ENCODE assay signal across 1 cellular context in genomic region chr16:47499700-47500264, GRCh38.
TF ChIP-seq lines count a peak whose summit lies in the region.

No MANE protein-coding gene starts in this region.

TF ChIP-seq in HepG2, 621 proteins besides CTCF, POLR2A, EP300 and RAD21 (continued from another document and continues in another):
- TF ChIP-seq TIGD3 (CRISPR knock-in tag; IDR thresholded peaks at IDR 0.05; ENCODE audit: borderline replicate concordance): no peak
- no peak for TF ChIP-seq TEAD2 (CRISPR knock-in tag; IDR thresholded peaks at IDR 0.05)
- TF ChIP-seq RARG (CRISPR knock-in tag; IDR thresholded peaks at IDR 0.05; ENCODE audit: low read depth): no peak
- TF ChIP-seq ZNF496 (CRISPR knock-in tag; IDR thresholded peaks at IDR 0.05; ENCODE audit: insufficient replicate concordance): no peak
- TF ChIP-seq POGZ (CRISPR knock-in tag; IDR thresholded peaks at IDR 0.05): peak; percentile 95
- TF ChIP-seq ZNF24 (IDR thresholded peaks at IDR 0.05): no peak
- peak; percentile 100 for TF ChIP-seq ZNF644 (CRISPR knock-in tag; IDR thresholded peaks at IDR 0.05; ENCODE audit: low read depth)
- TF ChIP-seq IRX3 (CRISPR knock-in tag; IDR thresholded peaks at IDR 0.05; ENCODE audit: borderline replicate concordance, low read depth): no peak; the same call in 1 of the 2 replicates
- no peak for TF ChIP-seq ZNF543 (CRISPR knock-in tag; IDR thresholded peaks at IDR 0.05)
- TF ChIP-seq ZSCAN12 (CRISPR knock-in tag; IDR thresholded peaks at IDR 0.05): no peak
- no peak for TF ChIP-seq ZNF256 (CRISPR knock-in tag; conservative IDR thresholded peaks at IDR 0.05)
- TF ChIP-seq ZC3H4 (CRISPR knock-in tag; IDR thresholded peaks at IDR 0.05; ENCODE audit: borderline replicate concordance): no peak
- TF ChIP-seq, protein P1, sequence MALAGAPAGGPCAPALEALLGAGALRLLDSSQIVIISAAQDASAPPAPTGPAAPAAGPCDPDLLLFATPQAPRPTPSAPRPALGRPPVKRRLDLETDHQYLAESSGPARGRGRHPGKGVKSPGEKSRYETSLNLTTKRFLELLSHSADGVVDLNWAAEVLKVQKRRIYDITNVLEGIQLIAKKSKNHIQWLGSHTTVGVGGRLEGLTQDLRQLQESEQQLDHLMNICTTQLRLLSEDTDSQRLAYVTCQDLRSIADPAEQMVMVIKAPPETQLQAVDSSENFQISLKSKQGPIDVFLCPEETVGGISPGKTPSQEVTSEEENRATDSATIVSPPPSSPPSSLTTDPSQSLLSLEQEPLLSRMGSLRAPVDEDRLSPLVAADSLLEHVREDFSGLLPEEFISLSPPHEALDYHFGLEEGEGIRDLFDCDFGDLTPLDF (CRISPR knock-in tag; IDR thresholded peaks at IDR 0.05): no peak
- TF ChIP-seq ZBED4 (CRISPR knock-in tag; IDR thresholded peaks at IDR 0.05; ENCODE audit: borderline replicate concordance): no peak; the same call in 1 of the 2 replicates
- peak; percentile 85 for TF ChIP-seq ZSCAN9 (CRISPR knock-in tag; IDR thresholded peaks at IDR 0.05; ENCODE audit: borderline replicate concordance)
- TF ChIP-seq, protein P2, sequence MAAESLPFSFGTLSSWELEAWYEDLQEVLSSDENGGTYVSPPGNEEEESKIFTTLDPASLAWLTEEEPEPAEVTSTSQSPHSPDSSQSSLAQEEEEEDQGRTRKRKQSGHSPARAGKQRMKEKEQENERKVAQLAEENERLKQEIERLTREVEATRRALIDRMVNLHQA (CRISPR knock-in tag; IDR thresholded peaks at IDR 0.05): no peak
- no peak; the same call in 1 of the 2 replicates for TF ChIP-seq SP5 (CRISPR knock-in tag; IDR thresholded peaks at IDR 0.05; ENCODE audit: borderline replicate concordance, low read depth)
- no peak for TF ChIP-seq PREB (CRISPR knock-in tag; IDR thresholded peaks at IDR 0.05)
- TF ChIP-seq ZNF639 (CRISPR knock-in tag; conservative IDR thresholded peaks at IDR 0.05): 0 out of 2 replicates have a peak, but pooled peaks have one; percentile 20
- TF ChIP-seq MAZ (IDR thresholded peaks at IDR 0.05; ENCODE audit: borderline replicate concordance, low read depth, low read length): no peak
- TF ChIP-seq MAZ (CRISPR knock-in tag; IDR thresholded peaks at IDR 0.05; ENCODE audit: low read depth): no peak
- no peak for TF ChIP-seq EEA1 (CRISPR knock-in tag; IDR thresholded peaks at IDR 0.05; ENCODE audit: borderline replicate concordance)
- TF ChIP-seq ZFP37 (CRISPR knock-in tag; IDR thresholded peaks at IDR 0.05; ENCODE audit: borderline replicate concordance): 0 out of 2 replicates have a peak, but pooled peaks have one; percentile 3
- TF ChIP-seq GATAD1 (CRISPR knock-in tag; IDR thresholded peaks at IDR 0.05): peak; percentile 70
- TF ChIP-seq ZNF841 (CRISPR knock-in tag; IDR thresholded peaks at IDR 0.05; ENCODE audit: borderline replicate concordance): no peak
- TF ChIP-seq ZNF724P (CRISPR knock-in tag; IDR thresholded peaks at IDR 0.05; ENCODE audit: borderline replicate concordance): no peak
- no peak for TF ChIP-seq REXO4 (CRISPR knock-in tag; IDR thresholded peaks at IDR 0.05; ENCODE audit: borderline replicate concordance)
- peak; percentile 42 for TF ChIP-seq STAG1 (CRISPR knock-in tag; IDR thresholded peaks at IDR 0.05)
- no peak for TF ChIP-seq TBX3 (IDR thresholded peaks at IDR 0.05; ENCODE audit: borderline replicate concordance)
- no peak for TF ChIP-seq PAX8 (CRISPR knock-in tag; IDR thresholded peaks at IDR 0.05; ENCODE audit: borderline replicate concordance)
- TF ChIP-seq ZFP36 (IDR thresholded peaks at IDR 0.05; ENCODE audit: borderline replicate concordance, low read depth, low read length, partially characterized antibody): no peak
- no peak for TF ChIP-seq ZBTB46 (CRISPR knock-in tag; IDR thresholded peaks at IDR 0.05; ENCODE audit: borderline replicate concordance)
- 0 out of 2 replicates have a peak, but pooled peaks have one; percentile 60 for TF ChIP-seq CCDC6 (CRISPR knock-in tag; IDR thresholded peaks at IDR 0.05)
- TF ChIP-seq TBX2 (CRISPR knock-in tag; IDR thresholded peaks at IDR 0.05; ENCODE audit: borderline replicate concordance): peak; percentile 83; the same call in 1 of the 2 replicates
- no peak for TF ChIP-seq ZNF30 (CRISPR knock-in tag; IDR thresholded peaks at IDR 0.05)
- TF ChIP-seq ZNF124 (CRISPR knock-in tag; IDR thresholded peaks at IDR 0.05): 0 out of 2 replicates have a peak, but pooled peaks have one; percentile 55
- no peak for TF ChIP-seq RFX5 (IDR thresholded peaks at IDR 0.05; ENCODE audit: low read depth, low read length)
- TF ChIP-seq, protein P3, sequence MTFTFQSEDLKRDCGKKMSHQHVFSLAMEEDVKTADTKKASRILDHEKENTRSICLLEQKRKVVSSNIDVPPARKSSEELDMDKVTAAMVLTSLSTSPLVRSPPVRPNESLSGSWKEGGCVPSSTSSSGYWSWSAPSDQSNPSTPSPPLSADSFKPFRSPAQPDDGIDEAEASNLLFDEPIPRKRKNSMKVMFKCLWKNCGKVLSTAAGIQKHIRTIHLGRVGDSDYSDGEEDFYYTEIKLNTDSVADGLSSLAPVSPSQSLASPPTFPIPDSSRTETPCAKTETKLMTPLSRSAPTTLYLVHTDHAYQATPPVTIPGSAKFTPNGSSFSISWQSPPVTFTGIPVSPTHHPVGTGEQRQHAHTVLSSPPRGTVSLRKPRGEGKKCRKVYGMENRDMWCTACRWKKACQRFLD (CRISPR knock-in tag; IDR thresholded peaks at IDR 0.05; ENCODE audit: borderline replicate concordance): no peak
- peak; percentile 86 for TF ChIP-seq ZNF792 (CRISPR knock-in tag; IDR thresholded peaks at IDR 0.05)
- TF ChIP-seq, protein P4, sequence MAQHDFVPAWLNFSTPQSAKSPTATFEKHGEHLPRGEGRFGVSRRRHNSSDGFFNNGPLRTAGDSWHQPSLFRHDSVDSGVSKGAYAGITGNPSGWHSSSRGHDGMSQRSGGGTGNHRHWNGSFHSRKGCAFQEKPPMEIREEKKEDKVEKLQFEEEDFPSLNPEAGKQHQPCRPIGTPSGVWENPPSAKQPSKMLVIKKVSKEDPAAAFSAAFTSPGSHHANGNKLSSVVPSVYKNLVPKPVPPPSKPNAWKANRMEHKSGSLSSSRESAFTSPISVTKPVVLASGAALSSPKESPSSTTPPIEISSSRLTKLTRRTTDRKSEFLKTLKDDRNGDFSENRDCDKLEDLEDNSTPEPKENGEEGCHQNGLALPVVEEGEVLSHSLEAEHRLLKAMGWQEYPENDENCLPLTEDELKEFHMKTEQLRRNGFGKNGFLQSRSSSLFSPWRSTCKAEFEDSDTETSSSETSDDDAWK (CRISPR knock-in tag; IDR thresholded peaks at IDR 0.05): no peak
- TF ChIP-seq ZNF335 (CRISPR knock-in tag; IDR thresholded peaks at IDR 0.05): no peak
- no peak for TF ChIP-seq XBP1 (CRISPR knock-in tag; IDR thresholded peaks at IDR 0.05)
- no peak for TF ChIP-seq ZNF577 (CRISPR knock-in tag; IDR thresholded peaks at IDR 0.05; ENCODE audit: borderline replicate concordance, low read depth)
- TF ChIP-seq, protein P5, sequence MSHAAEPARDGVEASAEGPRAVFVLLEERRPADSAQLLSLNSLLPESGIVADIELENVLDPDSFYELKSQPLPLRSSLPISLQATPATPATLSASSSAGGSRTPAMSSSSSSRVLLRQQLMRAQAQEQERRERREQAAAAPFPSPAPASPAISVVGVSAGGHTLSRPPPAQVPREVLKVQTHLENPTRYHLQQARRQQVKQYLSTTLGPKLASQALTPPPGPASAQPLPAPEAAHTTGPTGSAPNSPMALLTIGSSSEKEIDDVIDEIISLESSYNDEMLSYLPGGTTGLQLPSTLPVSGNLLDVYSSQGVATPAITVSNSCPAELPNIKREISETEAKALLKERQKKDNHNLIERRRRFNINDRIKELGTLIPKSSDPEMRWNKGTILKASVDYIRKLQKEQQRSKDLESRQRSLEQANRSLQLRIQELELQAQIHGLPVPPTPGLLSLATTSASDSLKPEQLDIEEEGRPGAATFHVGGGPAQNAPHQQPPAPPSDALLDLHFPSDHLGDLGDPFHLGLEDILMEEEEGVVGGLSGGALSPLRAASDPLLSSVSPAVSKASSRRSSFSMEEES (CRISPR knock-in tag; IDR thresholded peaks at IDR 0.05): 0 out of 2 replicates have a peak, but pooled peaks have one; percentile 47
- TF ChIP-seq NCOA2 (CRISPR knock-in tag; IDR thresholded peaks at IDR 0.05): peak; percentile 73
- TF ChIP-seq ZNF816 (CRISPR knock-in tag; IDR thresholded peaks at IDR 0.05; ENCODE audit: borderline replicate concordance): 0 out of 2 replicates have a peak, but pooled peaks have one; percentile 57
- TF ChIP-seq MAF1 (CRISPR knock-in tag; IDR thresholded peaks at IDR 0.05; ENCODE audit: borderline replicate concordance): 0 out of 2 replicates have a peak, but pooled peaks have one; percentile 16
- TF ChIP-seq NFYC (CRISPR knock-in tag; IDR thresholded peaks at IDR 0.05): no peak
